In genomic region chr9:36318212-36318802, GRCh38 we compare ENCODE assay signal across 23 cellular contexts.
A peak's percentile ranks its signal among the peaks of the same experiment; 100 is the strongest.
DNase-seq lines count a peak whose midpoint lies in the region; ATAC-seq, FAIRE-seq and TF ChIP-seq lines count a peak whose summit lies in the region.
"Had no signal": no experiment of that assay in that cellular context is flagged by ENCODE, and none has a peak within 500 bp of the region (broad histone marks: within the 10 kb centered on the region; RNA-seq: fewer than 3 reads in every experiment).

No MANE protein-coding gene starts in this region.

- no peak for TF ChIP-seq CTCF in mammary epithelial cell (conservative IDR thresholded peaks at IDR 0.05 in 1 of 2, IDR thresholded peaks at IDR 0.05 in 1 of 2; ENCODE audit: extremely low read depth in 1 of 2, insufficient read depth in 1 of 2, low read depth in 1 of 2, low read length in 2 of 2)
- TF ChIP-seq CTCF in MCF 10A (IDR thresholded peaks at IDR 0.05; ENCODE audit: unreplicated experiment) = no peak
- no peak for TF ChIP-seq CTCF in H1 (IDR thresholded peaks at IDR 0.05; ENCODE audit: control extremely low read depth in 1 of 3, insufficient read depth in 1 of 3, low read depth in 1 of 3, low read length in 3 of 3)
- TF ChIP-seq CTCF in type B pancreatic cell (conservative IDR thresholded peaks at IDR 0.05) = no peak

- H4K5ac ChIP-seq in H1 (ENCODE audit: insufficient read length, low read depth, low read length) = no peak overlapping the region

- H4K91ac ChIP-seq in H1 (replicated peaks; ENCODE audit: insufficient read length, low read length) = no peak overlapping the region

- no peak overlapping the region for H2BK120ac ChIP-seq in H1 (replicated peaks; ENCODE audit: low read depth, low read length)

- H3K27me3 Mint-ChIP-seq in MCF 10A (ENCODE audit: insufficient read depth, unreplicated experiment) (no peaks in the 10 kb centered on the region), type B pancreatic cell (no peaks in the 10 kb centered on the region)
- no peaks in the 10 kb centered on the region for H3K27me3 Mint-ChIP-seq in activated T-helper 1 cell treated with anti-CD3 and anti-CD28 coated beads, Interleukin-12 subunit alpha, Interleukin-12 subunit beta, Interleukin-2, Interleukin-4 antibody, amounts not matched to agents 30 ng/mL and 10 ng/mL and 1 ng/mL, durations not matched to agents 14 hours and 24 hours and 36 hours (ENCODE audit: insufficient read depth)
- H3K27me3 Mint-ChIP-seq: CD4-positive, alpha-beta T cell had no signal

- dilution Hi-C loops in mammary epithelial cell (cut with HindIII; ENCODE audit: low sequenced_read_pairs) = no loop called here

- H4K20me1 ChIP-seq in mammary epithelial cell (ENCODE audit: insufficient read depth, low read length) = no peaks in the 10 kb centered on the region
- H4K20me1 ChIP-seq in H1 (replicated peaks in 1 of 2; ENCODE audit: control insufficient read depth in 1 of 2, insufficient read depth in 2 of 2, low read length in 2 of 2) = no peaks in the 10 kb centered on the region

- POLR2A ChIA-PET in MCF 10A (lab: Yijun Ruan, JAX) (no interaction called here), H1 (lab: Charles Lee; ENCODE audit: partially characterized antibody) (interaction anchor here (1.0 kb wide), 2 partner anchors 10 to 15 kb away, joined by 3 read pairs; no protein-coding TSS in a partner anchor)

- no peak overlapping the region for H3K4me3 ChIP-seq in mammary epithelial cell (replicated peaks in 1 of 3; ENCODE audit: insufficient read depth in 1 of 3, low read depth in 2 of 3, low read length in 3 of 3)
- H3K4me3 ChIP-seq in H1 (ENCODE audit: extremely low read depth in 1 of 4, insufficient read depth in 2 of 4, low read depth in 3 of 4, low read length in 4 of 4) = no peak overlapping the region
- H3K4me3 ChIP-seq in mucosa of rectum (ENCODE audit: low read length in 2 of 2) = no peak overlapping the region
- H3K4me3 ChIP-seq: lower lobe of right lung, skin epidermis, tibial artery had no signal

- H3K23ac ChIP-seq in H1 (ENCODE audit: insufficient read length) = no peak overlapping the region

- H2AFZ ChIP-seq in mammary epithelial cell (ENCODE audit: low read depth, low read length) = no peak overlapping the region
- H2AFZ ChIP-seq in H1 (ENCODE audit: low read length) = no peak overlapping the region

- DNase-seq in mammary epithelial cell (no peak), MCF 10A (ENCODE audit: unreplicated experiment) (no peak), H1 (ENCODE audit: low read depth in 1 of 2, low spot score in 2 of 2) (no peak), type B pancreatic cell (ENCODE audit: extremely low spot score, unreplicated experiment) (no peak), cardiac septum (ENCODE audit: low spot score) (no peak)
- DNase-seq in activated T-helper 1 cell treated with anti-CD3 and anti-CD28 coated beads, Interleukin-12 subunit alpha, Interleukin-12 subunit beta, Interleukin-2, Interleukin-4 antibody, amounts not matched to agents 30 ng/mL and 10 ng/mL and 1 ng/mL, durations not matched to agents 14 hours and 24 hours and 36 hours (ENCODE audit: low spot score) = no peak
- DNase-seq: activated CD4-positive, alpha-beta T cell treated with anti-CD3 and anti-CD28 coated beads for 4 hours; activated CD8-positive, alpha-beta memory T cell treated with anti-CD3 and anti-CD28 coated beads for 24 hours; activated naive CD8-positive, alpha-beta T cell treated with anti-CD3 and anti-CD28 coated beads, Interleukin-2, amount 50 U/mL, for 24 hours; activated T-cell treated with anti-CD3 and anti-CD28 coated beads, Interleukin-2, amount 50 U/mL, for 1 hour; AML-193; CD4-positive, alpha-beta T cell; SHP77; stimulated activated naive CD8-positive, alpha-beta T cell treated with anti-CD3 and anti-CD28 coated beads, Interleukin-15, amount 100 ng/mL, for 72 hours; tibial artery had no signal

- H3K4me3 Mint-ChIP-seq in MCF 10A (ENCODE audit: unreplicated experiment) (no peak overlapping the region), type B pancreatic cell (peak overlapping the region; percentile 28)
- no peak overlapping the region for H3K4me3 Mint-ChIP-seq in activated T-helper 1 cell treated with anti-CD3 and anti-CD28 coated beads, Interleukin-12 subunit alpha, Interleukin-12 subunit beta, Interleukin-2, Interleukin-4 antibody, amounts not matched to agents 30 ng/mL and 10 ng/mL and 1 ng/mL, durations not matched to agents 14 hours and 24 hours and 36 hours
- H3K4me3 Mint-ChIP-seq: activated naive CD8-positive, alpha-beta T cell treated with anti-CD3 and anti-CD28 coated beads, Interleukin-2, amount 50 U/mL, for 24 hours; CD4-positive, alpha-beta T cell; stimulated activated naive CD8-positive, alpha-beta T cell treated with anti-CD3 and anti-CD28 coated beads, Interleukin-15, amount 100 ng/mL, for 72 hours; T-helper 2 cell treated with Interferon-gamma antibody and Interleukin-4, amounts not matched to agents 5 μg/mL and 100 μg/mL, for 36 hours had no signal

- FAIRE-seq in H1 (lab: Jason Lieb, UNC) = no peak
- FAIRE-seq: A204.1, G401.6 had no signal

- no peak overlapping the region for H2BK15ac ChIP-seq in H1 (ENCODE audit: low read length)

- no peak overlapping the region; the same call in 1 of the 2 replicates for H2AK5ac ChIP-seq in H1 (ENCODE audit: low read depth, low read length)

- H2BK5ac ChIP-seq in H1 (ENCODE audit: low read depth, low read length) = no peak overlapping the region

- 82% methylated on average over 12 of the region's 14 CpGs for WGBS in mammary epithelial cell (ENCODE audit: low coverage, missing lambda C conversion rate)
- WGBS in H1 (ENCODE audit: extremely low coverage in 1 of 2, insufficient coverage in 1 of 2, insufficient read length in 1 of 2, insufficient replicate concordance in 2 of 2, low coverage in 1 of 2, low lambda C conversion rate in 2 of 2, missing lambda C conversion rate in 1 of 2), 2 experiments = 88% methylated on average over 14 of the region's 14 CpGs; no CpG with 5 or more reads in 1 of the 2 experiments

- H3K23me2 ChIP-seq in H1 (ENCODE audit: low read depth, low read length) = no peaks in the 10 kb centered on the region; the same call in 1 of the 2 replicates

- no peak overlapping the region for H3K4ac ChIP-seq in H1 (replicated peaks; ENCODE audit: insufficient read length, low read depth, low read length)

- ATAC-seq in GM18907 (IDR thresholded peaks at IDR 0.05; ENCODE audit: unreplicated experiment) = no peak
- ATAC-seq: activated naive CD8-positive, alpha-beta T cell treated with anti-CD3 and anti-CD28 coated beads, Interleukin-2, amount 50 U/mL, for 24 hours; stimulated activated naive CD8-positive, alpha-beta T cell treated with anti-CD3 and anti-CD28 coated beads, Interleukin-15, amount 100 ng/mL, for 72 hours had no signal

- H3K18ac ChIP-seq in H1 (ENCODE audit: extremely low read depth, low read length) = no peak overlapping the region; the same call in 1 of the 2 replicates

- no peak overlapping the region for H2BK12ac ChIP-seq in H1 (ENCODE audit: low read depth, low read length)

- H3K56ac ChIP-seq in H1 (replicated peaks; ENCODE audit: insufficient read length, low read depth, low read length) = no peak overlapping the region

- no peak for TF ChIP-seq EP300 in H1 (IDR thresholded peaks at IDR 0.05; ENCODE audit: borderline replicate concordance in 1 of 2, low read depth in 2 of 2, low read length in 2 of 2)

- H3K36me3 ChIP-seq in mammary epithelial cell (ENCODE audit: insufficient read depth, low read length) = no peaks in the 10 kb centered on the region
- H3K36me3 ChIP-seq in H1 (ENCODE audit: control insufficient read depth in 2 of 4, insufficient read depth in 4 of 4, low read length in 3 of 4) = no peaks in the 10 kb centered on the region
- H3K36me3 ChIP-seq in mucosa of rectum (ENCODE audit: control insufficient read depth in 2 of 2, insufficient read depth in 2 of 2, low read length in 2 of 2) = no peaks in the 10 kb centered on the region
- H3K36me3 ChIP-seq: lower lobe of right lung, neutrophil, tibial artery had no signal

- in situ Hi-C loops in mammary epithelial cell (cut with MboI; ENCODE audit: low sequenced_read_pairs in 2 of 2) = no loop called here

- no peaks in the 10 kb centered on the region for H3K79me1 ChIP-seq in H1 (ENCODE audit: low read depth, low read length)

- H3K27me3 ChIP-seq in mammary epithelial cell (ENCODE audit: insufficient read depth, low read length) = no peaks in the 10 kb centered on the region
- H3K27me3 ChIP-seq in H1 (replicated peaks in 1 of 4; ENCODE audit: control insufficient read depth in 3 of 4, extremely low read depth in 1 of 4, insufficient read depth in 3 of 4, low read length in 3 of 4) = no peaks in the 10 kb centered on the region
- no peaks in the 10 kb centered on the region for H3K27me3 ChIP-seq in mucosa of rectum (ENCODE audit: control insufficient read depth in 2 of 2, insufficient read depth in 2 of 2, low read length in 2 of 2)
- H3K27me3 ChIP-seq: neutrophil, tibial artery had no signal

- H3K27ac Mint-ChIP-seq in MCF 10A (ENCODE audit: low read depth, unreplicated experiment) = no peak overlapping the region
- H3K27ac Mint-ChIP-seq in type B pancreatic cell = peak overlapping the region; percentile 98
- H3K27ac Mint-ChIP-seq in activated T-helper 1 cell treated with anti-CD3 and anti-CD28 coated beads, Interleukin-12 subunit alpha, Interleukin-12 subunit beta, Interleukin-2, Interleukin-4 antibody, amounts not matched to agents 30 ng/mL and 10 ng/mL and 1 ng/mL, durations not matched to agents 14 hours and 24 hours and 36 hours = no peak overlapping the region
- H3K27ac Mint-ChIP-seq: activated naive CD8-positive, alpha-beta T cell treated with anti-CD3 and anti-CD28 coated beads, Interleukin-2, amount 50 U/mL, for 24 hours; CD4-positive, alpha-beta T cell; T-helper 2 cell treated with Interferon-gamma antibody and Interleukin-4, amounts not matched to agents 5 μg/mL and 100 μg/mL, for 36 hours had no signal

- CTCF ChIA-PET in mammary epithelial cell (lab: Charles Lee; ENCODE audit: low non-redundant PET) (interaction anchor here (0.7 kb wide), 1 partner anchor 11 kb away, joined by 12 read pairs; no protein-coding TSS in a partner anchor), MCF 10A (lab: Yijun Ruan, JAX) (interaction anchor here (4.5 kb wide), 1 partner anchor 11 kb away, joined by 45 read pairs; no protein-coding TSS in a partner anchor), H1 (lab: Charles Lee; ENCODE audit: partially characterized antibody) (interaction anchor here (1.1 to 5.1 kb wide), 5 partner anchors 9 to 59 kb away, joined by 3 to 45 read pairs (median 5); no protein-coding TSS in a partner anchor)

- H3K4me2 ChIP-seq in mammary epithelial cell (ENCODE audit: insufficient read depth, low read depth, low read length) (peak overlapping the region; percentile 59), H1 (ENCODE audit: insufficient read depth in 1 of 2, low read depth in 2 of 2, low read length in 2 of 2) (0 out of 4 replicates have a peak overlapping the region, but pooled peaks of 1 of the 2 experiments have one; percentile 3)

- H3K79me2 ChIP-seq in mammary epithelial cell (ENCODE audit: insufficient read depth, low read length) (no peaks in the 10 kb centered on the region), H1 (ENCODE audit: control insufficient read depth in 1 of 2, insufficient read depth in 2 of 2, low read length in 2 of 2) (no peaks in the 10 kb centered on the region)

- H3K9me3 ChIP-seq in mammary epithelial cell (replicated peaks; ENCODE audit: insufficient read depth, low read length) (no peaks in the 10 kb centered on the region), H1 (ENCODE audit: insufficient read depth in 2 of 2, low read depth in 1 of 2, low read length in 1 of 2) (no peaks in the 10 kb centered on the region), mucosa of rectum (ENCODE audit: control insufficient read depth in 2 of 2, low read length in 2 of 2) (no peaks in the 10 kb centered on the region)
- H3K9me3 ChIP-seq: lower lobe of right lung, neutrophil, tibial artery had no signal

- H3K14ac ChIP-seq in H1 (ENCODE audit: insufficient read length) = no peak overlapping the region

- BruUV-seq in mammary epithelial cell (replicated peaks; lab: Mats Ljungman, UMichigan) = no TSS peak
- no TSS peak for BruUV-seq in MCF 10A (replicated peaks; lab: Mats Ljungman, UMichigan)

- H3K27ac ChIP-seq in mammary epithelial cell (ENCODE audit: insufficient read depth, low read depth, low read length) = peak overlapping the region; percentile 60
- no peak overlapping the region for H3K27ac ChIP-seq in H1 (ENCODE audit: low read depth, low read length)
- H3K27ac ChIP-seq in mucosa of rectum (ENCODE audit: low read depth in 2 of 2, low read length in 2 of 2) = peak overlapping the region; percentile 87 to 92
- H3K27ac ChIP-seq: neutrophil had no signal

- peak overlapping the region; percentile 26 for H3K9ac ChIP-seq in mammary epithelial cell (ENCODE audit: insufficient read depth, low read length)
- H3K9ac ChIP-seq in H1 (replicated peaks in 1 of 4; ENCODE audit: extremely low read depth in 1 of 4, low read depth in 3 of 4, low read length in 3 of 4) = no peak overlapping the region
- H3K9ac ChIP-seq in mucosa of rectum (ENCODE audit: low read depth in 1 of 2, low read length in 2 of 2) = no peak overlapping the region

- no peak for TF ChIP-seq POLR2A in H1 (IDR thresholded peaks at IDR 0.05; ENCODE audit: control extremely low read depth in 1 of 2, low read depth in 2 of 2, low read length in 2 of 2)

- H2BK20ac ChIP-seq in H1 (ENCODE audit: low read length) = no peak overlapping the region

- H3K9me3 Mint-ChIP-seq in MCF 10A (ENCODE audit: unreplicated experiment) (no peaks in the 10 kb centered on the region), type B pancreatic cell (peaks cover 13% of the 10 kb centered on the region)
- no peaks in the 10 kb centered on the region for H3K9me3 Mint-ChIP-seq in activated T-helper 1 cell treated with anti-CD3 and anti-CD28 coated beads, Interleukin-12 subunit alpha, Interleukin-12 subunit beta, Interleukin-2, Interleukin-4 antibody, amounts not matched to agents 30 ng/mL and 10 ng/mL and 1 ng/mL, durations not matched to agents 14 hours and 24 hours and 36 hours
- H3K9me3 Mint-ChIP-seq: activated naive CD8-positive, alpha-beta T cell treated with anti-CD3 and anti-CD28 coated beads, Interleukin-2, amount 50 U/mL, for 24 hours; CD4-positive, alpha-beta T cell; stimulated activated naive CD8-positive, alpha-beta T cell treated with anti-CD3 and anti-CD28 coated beads, Interleukin-15, amount 100 ng/mL, for 72 hours; T-helper 2 cell treated with Interferon-gamma antibody and Interleukin-4, amounts not matched to agents 5 μg/mL and 100 μg/mL, for 36 hours had no signal

- no peak overlapping the region for H4K8ac ChIP-seq in H1 (ENCODE audit: extremely low read depth, insufficient read depth, low read length)

- H3K4me1 Mint-ChIP-seq in MCF 10A (ENCODE audit: insufficient read depth, unreplicated experiment) (no peaks in the 10 kb centered on the region), type B pancreatic cell (ENCODE audit: unreplicated experiment) (peaks cover 14% of the 10 kb centered on the region)
- no peaks in the 10 kb centered on the region for H3K4me1 Mint-ChIP-seq in activated T-helper 1 cell treated with anti-CD3 and anti-CD28 coated beads, Interleukin-12 subunit alpha, Interleukin-12 subunit beta, Interleukin-2, Interleukin-4 antibody, amounts not matched to agents 30 ng/mL and 10 ng/mL and 1 ng/mL, durations not matched to agents 14 hours and 24 hours and 36 hours (ENCODE audit: low read depth)
- H3K4me1 Mint-ChIP-seq: activated naive CD8-positive, alpha-beta T cell treated with anti-CD3 and anti-CD28 coated beads, Interleukin-2, amount 50 U/mL, for 24 hours; stimulated activated naive CD8-positive, alpha-beta T cell treated with anti-CD3 and anti-CD28 coated beads, Interleukin-15, amount 100 ng/mL, for 72 hours had no signal

- peaks cover 12% of the 10 kb centered on the region for H3K36me3 Mint-ChIP-seq in MCF 10A (ENCODE audit: insufficient read depth, unreplicated experiment)
- peaks cover 3% of the 10 kb centered on the region for H3K36me3 Mint-ChIP-seq in type B pancreatic cell
- H3K36me3 Mint-ChIP-seq in activated T-helper 1 cell treated with anti-CD3 and anti-CD28 coated beads, Interleukin-12 subunit alpha, Interleukin-12 subunit beta, Interleukin-2, Interleukin-4 antibody, amounts not matched to agents 30 ng/mL and 10 ng/mL and 1 ng/mL, durations not matched to agents 14 hours and 24 hours and 36 hours (ENCODE audit: low read depth) = no peaks in the 10 kb centered on the region

- peaks cover 55% of the 10 kb centered on the region for H3K4me1 ChIP-seq in mammary epithelial cell (ENCODE audit: insufficient read depth, low read length)
- H3K4me1 ChIP-seq in H1 (replicated peaks in 1 of 4; ENCODE audit: control insufficient read depth in 3 of 4, insufficient read depth in 4 of 4, low read length in 3 of 4) = peaks cover 2 to 23% (median 5%) of the 10 kb centered on the region in 4 experiments; a peak in 6 of 7 replicates
- H3K4me1 ChIP-seq in mucosa of rectum (ENCODE audit: control insufficient read depth in 2 of 2, insufficient read depth in 2 of 2, low read length in 2 of 2) = peaks cover 32 to 44% of the 10 kb centered on the region in 2 donors

- TF ChIP-seq RAD21 in H1 (IDR thresholded peaks at IDR 0.05 in 1 of 2, conservative IDR thresholded peaks at IDR 0.05 in 1 of 2; ENCODE audit: low read depth in 2 of 2, low read length in 2 of 2) = no peak

- intact Hi-C loops in mammary epithelial cell (cut with micrococcal nuclease) = no loop called here
- intact Hi-C loops in MCF 10A (cut with micrococcal nuclease) = no loop called here
- intact Hi-C loops in cardiac septum (cut with DNase I) = no loop called here
- intact Hi-C loops in activated T-helper 1 cell treated with anti-CD3 and anti-CD28 coated beads, Interleukin-12 subunit alpha, Interleukin-12 subunit beta, Interleukin-2, Interleukin-4 antibody, amounts not matched to agents 30 ng/mL and 10 ng/mL and 1 ng/mL, durations not matched to agents 14 hours and 24 hours and 36 hours (cut with micrococcal nuclease) = no loop called here
